In genomic region chr2:231955758-231956472, GRCh38 we compare ENCODE assay signal across 1 cellular context.
TF ChIP-seq lines count a peak whose summit lies in the region.

No MANE protein-coding gene starts in this region.

TF ChIP-seq in HepG2, 621 proteins besides CTCF, POLR2A, EP300 and RAD21:
- TF ChIP-seq ATF3 (CRISPR knock-in tag; IDR thresholded peaks at IDR 0.05) = no peak
- TF ChIP-seq ZUFSP (CRISPR knock-in tag; IDR thresholded peaks at IDR 0.05; ENCODE audit: borderline replicate concordance) = no peak
- TF ChIP-seq MED13 (CRISPR knock-in tag; IDR thresholded peaks at IDR 0.05) = no peak
- TF ChIP-seq ZBTB44 (CRISPR knock-in tag; IDR thresholded peaks at IDR 0.05) = no peak
- TF ChIP-seq ZXDC (CRISPR knock-in tag; IDR thresholded peaks at IDR 0.05) = no peak
- no peak for TF ChIP-seq ZGPAT (CRISPR knock-in tag; IDR thresholded peaks at IDR 0.05)
- 0 out of 2 replicates have a peak, but pooled peaks have one; percentile 27 for TF ChIP-seq REPIN1 (CRISPR knock-in tag; IDR thresholded peaks at IDR 0.05; ENCODE audit: borderline replicate concordance, low read depth)
- no peak for TF ChIP-seq SAFB2 (CRISPR knock-in tag; IDR thresholded peaks at IDR 0.05; ENCODE audit: borderline replicate concordance, low read depth)
- no peak for TF ChIP-seq ATF7-NPFF (CRISPR knock-in tag; IDR thresholded peaks at IDR 0.05; ENCODE audit: low read depth)
- no peak for TF ChIP-seq MAF1 (CRISPR knock-in tag; IDR thresholded peaks at IDR 0.05; ENCODE audit: borderline replicate concordance)
- no peak for TF ChIP-seq ZNF383 (CRISPR knock-in tag; IDR thresholded peaks at IDR 0.05; ENCODE audit: borderline replicate concordance)
- no peak for TF ChIP-seq ZNF441 (CRISPR knock-in tag; IDR thresholded peaks at IDR 0.05; ENCODE audit: borderline replicate concordance)
- no peak for TF ChIP-seq PLRG1 (conservative IDR thresholded peaks at IDR 0.05)
- 0 out of 2 replicates have a peak, but pooled peaks have one; percentile 9 for TF ChIP-seq SAP130 (CRISPR knock-in tag; IDR thresholded peaks at IDR 0.05; ENCODE audit: low read depth)
- TF ChIP-seq ZNF460 (CRISPR knock-in tag; IDR thresholded peaks at IDR 0.05; ENCODE audit: borderline replicate concordance) = peak; percentile 44; the same call in 1 of the 2 replicates
- TF ChIP-seq MLXIP (CRISPR knock-in tag; IDR thresholded peaks at IDR 0.05; ENCODE audit: borderline replicate concordance) = no peak
- TF ChIP-seq ZNF691 (CRISPR knock-in tag; IDR thresholded peaks at IDR 0.05; ENCODE audit: borderline replicate concordance, low read depth) = no peak
- TF ChIP-seq HOXA3 (CRISPR knock-in tag; IDR thresholded peaks at IDR 0.05) = 0 out of 2 replicates have a peak, but pooled peaks have one; percentile 16
- no peak for TF ChIP-seq ZMYM4 (CRISPR knock-in tag; IDR thresholded peaks at IDR 0.05)
- TF ChIP-seq ZNF619 (CRISPR knock-in tag; IDR thresholded peaks at IDR 0.05) = no peak
- TF ChIP-seq TSC22D2 (CRISPR knock-in tag; IDR thresholded peaks at IDR 0.05; ENCODE audit: borderline replicate concordance) = no peak
- TF ChIP-seq SP4 (CRISPR knock-in tag; IDR thresholded peaks at IDR 0.05) = no peak
- TF ChIP-seq ZNF432 (CRISPR knock-in tag; IDR thresholded peaks at IDR 0.05; ENCODE audit: borderline replicate concordance) = no peak
- peak; percentile 27; the same call in 1 of the 2 replicates for TF ChIP-seq CEBPG (CRISPR knock-in tag; IDR thresholded peaks at IDR 0.05)
- no peak for TF ChIP-seq ELK4 (CRISPR knock-in tag; IDR thresholded peaks at IDR 0.05; ENCODE audit: borderline replicate concordance)
- no peak for TF ChIP-seq GATAD2A (CRISPR knock-in tag; IDR thresholded peaks at IDR 0.05)
- no peak for TF ChIP-seq ZNF839 (CRISPR knock-in tag; IDR thresholded peaks at IDR 0.05; ENCODE audit: borderline replicate concordance)
- TF ChIP-seq TEF (CRISPR knock-in tag; IDR thresholded peaks at IDR 0.05) = no peak
- TF ChIP-seq ZNF549 (CRISPR knock-in tag; IDR thresholded peaks at IDR 0.05) = no peak
- TF ChIP-seq HNF1B (CRISPR knock-in tag; IDR thresholded peaks at IDR 0.05) = no peak
- TF ChIP-seq FOSL2 (CRISPR knock-in tag; IDR thresholded peaks at IDR 0.05) = no peak
- no peak for TF ChIP-seq GLMP (CRISPR knock-in tag; IDR thresholded peaks at IDR 0.05; ENCODE audit: borderline replicate concordance)
- no peak for TF ChIP-seq THAP9 (CRISPR knock-in tag; IDR thresholded peaks at IDR 0.05; ENCODE audit: borderline replicate concordance)
- no peak for TF ChIP-seq GPN1 (CRISPR knock-in tag; IDR thresholded peaks at IDR 0.05; ENCODE audit: borderline replicate concordance)
- TF ChIP-seq NR1H2 (CRISPR knock-in tag; IDR thresholded peaks at IDR 0.05; ENCODE audit: borderline replicate concordance, low read depth) = 0 out of 2 replicates have a peak, but pooled peaks have one; percentile 39
- TF ChIP-seq ZNF362 (CRISPR knock-in tag; IDR thresholded peaks at IDR 0.05; ENCODE audit: borderline replicate concordance) = no peak
- TF ChIP-seq ZNF788 (CRISPR knock-in tag; IDR thresholded peaks at IDR 0.05; ENCODE audit: borderline replicate concordance) = no peak
TF ChIP-seq in HepG2: peak in this region for 6.
